In genomic region chr7:131924857-131925256, GRCh38 we compare ENCODE assay signal across 28 cellular contexts.
A peak's percentile ranks its signal among the peaks of the same experiment; 100 is the strongest.
DNase-seq lines count a peak whose midpoint lies in the region; ATAC-seq, FAIRE-seq and TF ChIP-seq lines count a peak whose summit lies in the region.
"Had no signal": no experiment of that assay in that cellular context is flagged by ENCODE, and none has a peak within 500 bp of the region (broad histone marks: within the 10 kb centered on the region; RNA-seq: fewer than 3 reads in every experiment).

No MANE protein-coding gene starts in this region.

- peak overlapping the region; percentile 27; the same call in 1 of the 2 replicates for H3K4me2 ChIP-seq in HepG2 (ENCODE audit: low read depth, low read length)

- H3K4me1 Mint-ChIP-seq in HFFc6 (ENCODE audit: low read depth): no peaks in the 10 kb centered on the region; the same call in 1 of the 2 replicates
- H3K4me1 Mint-ChIP-seq in activated T-cell treated with anti-CD3 and anti-CD28 coated beads, Interleukin-2, amount 50 U/mL, for 4 hours (ENCODE audit: low read depth): no peaks in the 10 kb centered on the region
- no peaks in the 10 kb centered on the region for H3K4me1 Mint-ChIP-seq in Calu3 (ENCODE audit: low read depth, unreplicated experiment)
- H3K4me1 Mint-ChIP-seq: activated naive CD8-positive, alpha-beta T cell treated with anti-CD3 and anti-CD28 coated beads, Interleukin-2, amount 10 ng/mL, durations not matched to agents 7 days and 5 days; mesothelial cell of epicardium; nephron; stimulated activated naive CD8-positive, alpha-beta T cell treated with anti-CD3 and anti-CD28 coated beads, Interleukin-15, amount 100 ng/mL, for 72 hours had no signal

- in situ Hi-C loops in HepG2 (cut with HindIII; ENCODE audit: extremely low pct_ligation_motif_present, low pct_unique_long_range_greater_than_20kb): no loop called here

- no peaks in the 10 kb centered on the region for H3K36me3 Mint-ChIP-seq in HFFc6 (ENCODE audit: low read depth)
- no peaks in the 10 kb centered on the region for H3K36me3 Mint-ChIP-seq in activated T-cell treated with anti-CD3 and anti-CD28 coated beads, Interleukin-2, amount 50 U/mL, for 4 hours (ENCODE audit: insufficient read depth)
- no peaks in the 10 kb centered on the region for H3K36me3 Mint-ChIP-seq in Calu3 (ENCODE audit: insufficient read depth, unreplicated experiment)
- H3K36me3 Mint-ChIP-seq: activated naive CD8-positive, alpha-beta T cell treated with anti-CD3 and anti-CD28 coated beads, Interleukin-2, amount 10 ng/mL, durations not matched to agents 7 days and 5 days; mesothelial cell of epicardium had no signal

- H3K36me3 ChIP-seq in HepG2 (replicated peaks in 1 of 2; ENCODE audit: control insufficient read depth in 1 of 2, insufficient read depth in 2 of 2, low read length in 2 of 2) (no peaks in the 10 kb centered on the region), right lobe of liver (no peaks in the 10 kb centered on the region), pancreas (no peaks in the 10 kb centered on the region)
- H3K36me3 ChIP-seq: gastrocnemius medialis, left lung had no signal

- H3K4me3 Mint-ChIP-seq in HFFc6: peak overlapping the region; percentile 64
- no peak overlapping the region for H3K4me3 Mint-ChIP-seq in activated T-cell treated with anti-CD3 and anti-CD28 coated beads, Interleukin-2, amount 50 U/mL, for 4 hours
- no peak overlapping the region for H3K4me3 Mint-ChIP-seq in Calu3 (ENCODE audit: low read depth, unreplicated experiment)
- H3K4me3 Mint-ChIP-seq: activated naive CD8-positive, alpha-beta T cell treated with anti-CD3 and anti-CD28 coated beads, Interleukin-2, amount 10 ng/mL, durations not matched to agents 7 days and 5 days; mesothelial cell of epicardium; nephron; stimulated activated naive CD8-positive, alpha-beta T cell treated with anti-CD3 and anti-CD28 coated beads, Interleukin-15, amount 100 ng/mL, for 72 hours; T-helper 1 cell treated with Interleukin-12 subunit alpha and Interleukin-12 subunit beta and Interleukin-4 antibody, amounts not matched to agents 30 μg/mL and 1 μg/mL, for 36 hours had no signal

- H3K4me3 ChIP-seq in HepG2 (replicated peaks in 1 of 3; ENCODE audit: insufficient read depth in 1 of 3, low read depth in 2 of 3, low read length in 3 of 3) (no peak overlapping the region), right lobe of liver (no peak overlapping the region), pancreas (no peak overlapping the region)
- H3K4me3 ChIP-seq: gastrocnemius medialis, left lung had no signal

- TF ChIP-seq POLR2A in HepG2 (IDR thresholded peaks at IDR 0.05; ENCODE audit: insufficient read depth in 1 of 2, low read depth in 2 of 2, low read length in 2 of 2) (no peak), right lobe of liver (IDR thresholded peaks at IDR 0.05) (no peak)

- H3K27me3 Mint-ChIP-seq in HFFc6 (ENCODE audit: insufficient read depth) (peaks cover 19% of the 10 kb centered on the region), Calu3 (ENCODE audit: unreplicated experiment) (peaks cover 41% of the 10 kb centered on the region)
- no peaks in the 10 kb centered on the region for H3K27me3 Mint-ChIP-seq in activated T-cell treated with anti-CD3 and anti-CD28 coated beads, Interleukin-2, amount 50 U/mL, for 4 hours (ENCODE audit: low read depth)

- no peak for TF ChIP-seq RAD21 in HepG2 (CRISPR knock-in tag; IDR thresholded peaks at IDR 0.05)

- POLR2A ChIA-PET in HepG2 (lab: Yijun Ruan, JAX): no interaction called here

- no peak overlapping the region for H2AFZ ChIP-seq in HepG2 (ENCODE audit: low read length)
- H2AFZ ChIP-seq: parathyroid adenoma had no signal

- ATAC-seq in HepG2: no peak
- no peak for ATAC-seq in right lobe of liver
- no peak for ATAC-seq in activated T-cell treated with anti-CD3 and anti-CD28 coated beads, Interleukin-2, amount 50 U/mL, for 4 hours
- no peak for ATAC-seq in pancreas
- ATAC-seq: esophagus mucosa; gastrocnemius medialis; left lung; sciatic nerve; stimulated activated naive CD8-positive, alpha-beta T cell treated with anti-CD3 and anti-CD28 coated beads, Interleukin-15, amount 100 ng/mL, for 72 hours had no signal

- H3K9me3 Mint-ChIP-seq in HFFc6 (no peaks in the 10 kb centered on the region), Calu3 (ENCODE audit: low read depth, unreplicated experiment) (no peaks in the 10 kb centered on the region)
- H3K9me3 Mint-ChIP-seq in activated T-cell treated with anti-CD3 and anti-CD28 coated beads, Interleukin-2, amount 50 U/mL, for 4 hours: no peaks in the 10 kb centered on the region
- H3K9me3 Mint-ChIP-seq: activated naive CD8-positive, alpha-beta T cell treated with anti-CD3 and anti-CD28 coated beads, Interleukin-2, amount 10 ng/mL, durations not matched to agents 7 days and 5 days; mesothelial cell of epicardium; nephron; stimulated activated naive CD8-positive, alpha-beta T cell treated with anti-CD3 and anti-CD28 coated beads, Interleukin-15, amount 100 ng/mL, for 72 hours; T-helper 1 cell treated with Interleukin-12 subunit alpha and Interleukin-12 subunit beta and Interleukin-4 antibody, amounts not matched to agents 30 μg/mL and 1 μg/mL, for 36 hours had no signal

- H3K27ac ChIP-seq in HepG2 (ENCODE audit: extremely low read length, insufficient read depth, low read length) (no peak overlapping the region), right lobe of liver (no peak overlapping the region), substantia nigra (ENCODE audit: low read depth, low read length, poor library complexity, severe bottlenecking) (no peak overlapping the region), pancreas (no peak overlapping the region)
- H3K27ac ChIP-seq: gastrocnemius medialis, left lung, parathyroid adenoma had no signal

- TF ChIP-seq EP300 in HepG2 (IDR thresholded peaks at IDR 0.05; ENCODE audit: low read depth in 2 of 2, low read length in 2 of 2): no peak
- no peak for TF ChIP-seq EP300 in HepG2 (CRISPR knock-in tag; IDR thresholded peaks at IDR 0.05; ENCODE audit: borderline replicate concordance)

- no peak overlapping the region for H3K9ac ChIP-seq in HepG2 (ENCODE audit: insufficient read depth, low read depth, low read length)
- H3K9ac ChIP-seq: parathyroid adenoma had no signal

- H3K27ac Mint-ChIP-seq in HFFc6 (no peak overlapping the region), Calu3 (ENCODE audit: unreplicated experiment) (no peak overlapping the region)
- H3K27ac Mint-ChIP-seq: activated naive CD8-positive, alpha-beta T cell treated with anti-CD3 and anti-CD28 coated beads, Interleukin-2, amount 10 ng/mL, durations not matched to agents 7 days and 5 days; mesothelial cell of epicardium; nephron; stimulated activated naive CD8-positive, alpha-beta T cell treated with anti-CD3 and anti-CD28 coated beads, Interleukin-15, amount 100 ng/mL, for 72 hours; T-helper 1 cell treated with Interleukin-12 subunit alpha and Interleukin-12 subunit beta and Interleukin-4 antibody, amounts not matched to agents 30 μg/mL and 1 μg/mL, for 36 hours had no signal

- BruUV-seq in HepG2 (replicated peaks; lab: Mats Ljungman, UMichigan) (no TSS peak), Calu3 (replicated peaks; lab: Mats Ljungman, UMichigan) (no TSS peak)

- TF ChIP-seq CTCF in HepG2 (CRISPR knock-in tag; IDR thresholded peaks at IDR 0.05) (no peak), right lobe of liver (IDR thresholded peaks at IDR 0.05) (no peak), HFFc6 (IDR thresholded peaks at IDR 0.05) (no peak), pancreas (IDR thresholded peaks at IDR 0.05) (no peak), Calu3 (IDR thresholded peaks at IDR 0.05; ENCODE audit: unreplicated experiment) (no peak)

- no peak for DNase-seq in HepG2 (ENCODE audit: low spot score)
- DNase-seq in right lobe of liver: no peak
- DNase-seq in HFFc6: no peak
- DNase-seq in OCI-M1 (lab: John Stamatoyannopoulos, UW): peak; percentile 0
- no peak for DNase-seq in substantia nigra (lab: John Stamatoyannopoulos, UW)
- no peak for DNase-seq in activated T-cell treated with anti-CD3 and anti-CD28 coated beads, Interleukin-2, amount 50 U/mL, for 4 hours
- DNase-seq in pancreas: no peak
- no peak for DNase-seq in Calu3
- DNase-seq: activated CD4-positive, alpha-beta T cell treated with anti-CD3 and anti-CD28 coated beads for 4 hours; activated CD8-positive, alpha-beta memory T cell treated with anti-CD3 and anti-CD28 coated beads, Interleukin-2, amount 50 U/mL, for 4 hours; activated naive CD8-positive, alpha-beta T cell treated with anti-CD3 and anti-CD28 coated beads, Interleukin-2, amount 10 ng/mL, durations not matched to agents 7 days and 5 days; C1 segment of cervical spinal cord; effector memory CD4-positive, alpha-beta T cell; gastrocnemius medialis; GOT3; hippocampal formation; left lung; NCI-H1694; NCI-H345; NCI-H774; stimulated activated naive CD8-positive, alpha-beta T cell treated with anti-CD3 and anti-CD28 coated beads, Interleukin-15, amount 100 ng/mL, for 72 hours; trophoblast cell had no signal

- CTCF ChIA-PET in HepG2 (lab: Yijun Ruan, JAX; ENCODE audit: low intra/inter-chr PET ratio, low total read pairs): no interaction called here
- CTCF ChIA-PET in Calu3 (lab: Charles Lee): no interaction called here

- FAIRE-seq in HepG2 (lab: Jason Lieb, UNC): no peak
- no peak for FAIRE-seq in pancreas (lab: Jason Lieb, UNC)

- 20% methylated on average over 3 of the region's 3 CpGs for WGBS in HepG2 (ENCODE audit: low lambda C conversion rate)
- WGBS in right lobe of liver (ENCODE audit: insufficient coverage, low coverage, low lambda C conversion rate, missing lambda C conversion rate): 65% methylated on average over 3 of the region's 3 CpGs
- WGBS in pancreas, 2 donors: 59 to 74% methylated on average over 3 of the region's 3 CpGs

- H3K9me3 ChIP-seq in HepG2 (ENCODE audit: low read length) (no peaks in the 10 kb centered on the region), right lobe of liver (no peaks in the 10 kb centered on the region), pancreas (no peaks in the 10 kb centered on the region)
- H3K9me3 ChIP-seq: gastrocnemius medialis, left lung had no signal

- peaks cover 0 to 6% of the 10 kb centered on the region in 2 experiments; a peak in 1 of 5 replicates for H3K27me3 ChIP-seq in HepG2 (ENCODE audit: control insufficient read depth in 1 of 2, insufficient read depth in 2 of 2, low read length in 2 of 2)
- no peaks in the 10 kb centered on the region for H3K27me3 ChIP-seq in right lobe of liver
- H3K27me3 ChIP-seq in pancreas: no peaks in the 10 kb centered on the region

- no peaks in the 10 kb centered on the region for H3K4me1 ChIP-seq in HepG2 (ENCODE audit: insufficient read depth, low read length)
- no peaks in the 10 kb centered on the region for H3K4me1 ChIP-seq in right lobe of liver
- H3K4me1 ChIP-seq in pancreas: no peaks in the 10 kb centered on the region
- H3K4me1 ChIP-seq: gastrocnemius medialis, left lung, parathyroid adenoma had no signal

- no peaks in the 10 kb centered on the region for H3K79me2 ChIP-seq in HepG2 (ENCODE audit: insufficient read depth, low read length)
- H3K79me2 ChIP-seq: parathyroid adenoma had no signal

- intact Hi-C loops in HepG2 (cut with micrococcal nuclease; ENCODE audit: unreplicated experiment) (no loop called here), right lobe of liver (cut with DNase I) (no loop called here), pancreas (cut with DNase I) (no loop called here), Calu3 (cut with micrococcal nuclease; ENCODE audit: unreplicated experiment) (loop anchor here (5.0 kb wide), 1 partner anchor 68 kb away; no protein-coding TSS in a partner anchor)

- H4K20me1 ChIP-seq in HepG2 (ENCODE audit: insufficient read depth, low read length): no peaks in the 10 kb centered on the region

TF ChIP-seq in HepG2, 621 proteins besides CTCF, POLR2A, EP300 and RAD21 (continues in another document):
- TF ChIP-seq HOXA5 (CRISPR knock-in tag; IDR thresholded peaks at IDR 0.05): no peak
